19 cellular contexts compared by ENCODE assay signal in genomic region chr11:70697701-70698100, GRCh38.
DNase-seq lines count a peak whose midpoint lies in the region; ATAC-seq and TF ChIP-seq lines count a peak whose summit lies in the region.
"Had no signal": no experiment of that assay in that cellular context is flagged by ENCODE, and none has a peak within 500 bp of the region (broad histone marks: within the 10 kb centered on the region; RNA-seq: fewer than 3 reads in every experiment).

No MANE protein-coding gene starts in this region.

- TF ChIP-seq POLR2A in IMR-90 (IDR thresholded peaks at IDR 0.05; ENCODE audit: low read depth, low read length): no peak

- intact Hi-C loops in IMR-90 (cut with micrococcal nuclease) (no loop called here), lower lobe of right lung (cut with DNase I) (no loop called here), head of caudate nucleus (cut with DNase I) (no loop called here), dorsolateral prefrontal cortex (cut with DNase I) (no loop called here)

- TF ChIP-seq RAD21 in IMR-90 (IDR thresholded peaks at IDR 0.05; ENCODE audit: low read length): no peak

- in situ Hi-C loops in IMR-90 (cut with MboI; ENCODE audit: low sequenced_read_pairs): no loop called here

- H3K9ac ChIP-seq in IMR-90 (ENCODE audit: low read depth, low read length): no peak overlapping the region
- H3K9ac ChIP-seq: BLaER1 had no signal

- no peak overlapping the region for H2BK20ac ChIP-seq in IMR-90 (ENCODE audit: low read depth, low read length)

- no peaks in the 10 kb centered on the region for H3K79me1 ChIP-seq in IMR-90 (ENCODE audit: low read depth in 1 of 2, low read length in 2 of 2)

- no peaks in the 10 kb centered on the region for H3K79me2 ChIP-seq in osteoblast (ENCODE audit: insufficient read depth, low read length)

- DNase-seq in IMR-90 (no peak), lower lobe of right lung (peak; percentile 36), osteoblast (ENCODE audit: insufficient read length, low spot score, missing footprints) (peak; percentile 47), head of caudate nucleus (no peak), dorsolateral prefrontal cortex (no peak)
- no peak for DNase-seq in activated effector memory CD4-positive, alpha-beta T cell treated with Interleukin-2 at 50 U/mL for 16 hours
- DNase-seq: 8988T; ACHN; BE2C; C1 segment of cervical spinal cord; Caco-2; Calu3; CD4-positive, alpha-beta T cell; CD8-positive, alpha-beta T cell; DMS79 treated with DMSO at 0.1 percent for 48 hours; GF-D8 had no signal

- H3K14ac ChIP-seq in IMR-90 (replicated peaks; ENCODE audit: low read depth, low read length): no peak overlapping the region

- no peak overlapping the region for H3K4ac ChIP-seq in IMR-90 (ENCODE audit: low read depth, low read length)

- H3K9me3 ChIP-seq in IMR-90 (ENCODE audit: control insufficient read depth, insufficient read depth, low read length) (no peaks in the 10 kb centered on the region; the same call in 1 of the 2 replicates), lower lobe of right lung (no peaks in the 10 kb centered on the region), osteoblast (ENCODE audit: low read depth, low read length) (no peaks in the 10 kb centered on the region)
- H3K9me3 ChIP-seq: BE2C, Caco-2 had no signal

- 29% methylated on average over 1 of the region's 8 CpGs; no CpG with 5 or more reads in 1 of the 2 experiments for WGBS in IMR-90 (ENCODE audit: extremely low coverage in 2 of 2, insufficient read length in 1 of 2), 2 experiments

- no peak for ATAC-seq in IMR-90 (ENCODE audit: low read depth)
- no peak for ATAC-seq in lower lobe of right lung
- ATAC-seq in GM18867 (IDR thresholded peaks at IDR 0.05; ENCODE audit: unreplicated experiment): no peak
- ATAC-seq: CD8-positive, alpha-beta T cell had no signal

- no peak overlapping the region for H2BK15ac ChIP-seq in IMR-90 (ENCODE audit: low read depth, low read length)

- TF ChIP-seq CTCF in C4-2B (conservative IDR thresholded peaks at IDR 0.05) (no peak), IMR-90 (conservative IDR thresholded peaks at IDR 0.05; ENCODE audit: low read depth, low read length) (no peak), lower lobe of right lung (IDR thresholded peaks at IDR 0.05) (no peak), osteoblast (IDR thresholded peaks at IDR 0.05; ENCODE audit: extremely low read depth, low read depth, low read length) (no peak), dorsolateral prefrontal cortex (IDR thresholded peaks at IDR 0.05 in 54 of 56, conservative IDR thresholded peaks at IDR 0.05 in 2 of 56; ENCODE audit: low read depth in 1 of 56, partially characterized antibody in 56 of 56) (no peak)

- H2AFZ ChIP-seq in IMR-90 (replicated peaks; ENCODE audit: low read length, poor library complexity) (no peak overlapping the region), osteoblast (ENCODE audit: low read length) (no peak overlapping the region)

- no peak overlapping the region for H2BK5ac ChIP-seq in IMR-90 (ENCODE audit: low read depth, low read length, poor library complexity, severe bottlenecking)

- no peaks in the 10 kb centered on the region for H3K9me1 ChIP-seq in IMR-90 (ENCODE audit: insufficient read depth, low read length)

- dilution Hi-C loops in IMR-90 (cut with HindIII; ENCODE audit: low sequenced_read_pairs, unreplicated experiment): no loop called here

- no peak overlapping the region for H2BK120ac ChIP-seq in IMR-90 (ENCODE audit: low read depth, low read length)

- H4K5ac ChIP-seq in IMR-90 (ENCODE audit: low read depth, low read length): no peak overlapping the region

- H4K91ac ChIP-seq in IMR-90 (ENCODE audit: insufficient read depth, low read depth, low read length): no peak overlapping the region

- peak overlapping the region; percentile 55 for H2AK9ac ChIP-seq in IMR-90 (replicated peaks; ENCODE audit: low read depth, low read length, poor library complexity)

- H3K4me3 ChIP-seq in IMR-90 (ENCODE audit: insufficient read depth, low read depth, low read length) (no peak overlapping the region), lower lobe of right lung (no peak overlapping the region), osteoblast (ENCODE audit: insufficient read depth, low read length) (no peak overlapping the region), dorsolateral prefrontal cortex (no peak overlapping the region)
- H3K4me3 ChIP-seq: BLaER1 had no signal

- no peak overlapping the region for H4K8ac ChIP-seq in IMR-90 (ENCODE audit: low read depth in 2 of 2, low read length in 2 of 2)

- POLR2A ChIA-PET in IMR-90 (lab: Charles Lee; ENCODE audit: unreplicated experiment): no interaction called here

- H3K56ac ChIP-seq in IMR-90 (ENCODE audit: extremely low read depth, insufficient read depth, low read length): no peak overlapping the region

- no TSS peak for BruUV-seq in IMR-90 (replicated peaks; lab: Mats Ljungman, UMichigan)

- peak overlapping the region; percentile 85; the same call in 1 of the 2 replicates for H3K27ac ChIP-seq in C4-2B
- no peak overlapping the region for H3K27ac ChIP-seq in IMR-90 (ENCODE audit: insufficient read depth, low read length)
- no peak overlapping the region for H3K27ac ChIP-seq in lower lobe of right lung
- H3K27ac ChIP-seq in osteoblast (ENCODE audit: low read depth, low read length): no peak overlapping the region
- no peak overlapping the region for H3K27ac ChIP-seq in dorsolateral prefrontal cortex
- H3K27ac ChIP-seq: BLaER1 had no signal

- no peak overlapping the region for H2AK5ac ChIP-seq in IMR-90 (ENCODE audit: low read depth, low read length)

- H3K4me1 ChIP-seq in IMR-90 (ENCODE audit: control insufficient read depth, insufficient read depth, low read length) (peaks cover 9% of the 10 kb centered on the region; the same call in 1 of the 2 replicates), lower lobe of right lung (no peaks in the 10 kb centered on the region), osteoblast (ENCODE audit: insufficient read depth, low read length) (no peaks in the 10 kb centered on the region)
- H3K4me1 ChIP-seq: Caco-2 had no signal

- H3K36me3 ChIP-seq in IMR-90 (ENCODE audit: control insufficient read depth, insufficient read depth, low read length) (no peaks in the 10 kb centered on the region), lower lobe of right lung (peaks cover 5% of the 10 kb centered on the region), osteoblast (ENCODE audit: insufficient read depth, low read length) (no peaks in the 10 kb centered on the region)
- H3K36me3 ChIP-seq: BE2C, BLaER1 had no signal

- H3K27me3 ChIP-seq in IMR-90 (ENCODE audit: control insufficient read depth, insufficient read depth, low read length) (no peaks in the 10 kb centered on the region), lower lobe of right lung (ENCODE audit: low read depth) (no peaks in the 10 kb centered on the region), osteoblast (ENCODE audit: insufficient read depth, low read length) (no peaks in the 10 kb centered on the region), dorsolateral prefrontal cortex (no peaks in the 10 kb centered on the region)
- H3K27me3 ChIP-seq: BE2C, BLaER1 had no signal

- CTCF ChIA-PET in IMR-90 (lab: Yijun Ruan, JAX): no interaction called here

- H3K4me2 ChIP-seq in IMR-90 (ENCODE audit: low read depth, low read length) (no peak overlapping the region), osteoblast (ENCODE audit: insufficient read depth, low read length) (no peak overlapping the region)
- H3K4me2 ChIP-seq: BLaER1 had no signal

- no peak overlapping the region for H3K23ac ChIP-seq in IMR-90 (ENCODE audit: low read depth, low read length)

- no peak overlapping the region for H3K18ac ChIP-seq in IMR-90 (ENCODE audit: low read depth, low read length)

- peaks cover 4% of the 10 kb centered on the region for H4K20me1 ChIP-seq in IMR-90 (ENCODE audit: insufficient read depth, low read length)
- no peaks in the 10 kb centered on the region for H4K20me1 ChIP-seq in osteoblast (ENCODE audit: insufficient read depth, low read length)
- H4K20me1 ChIP-seq: BLaER1 had no signal

TF ChIP-seq in IMR-90, 13 proteins besides CTCF, POLR2A, EP300 and RAD21:
- TF ChIP-seq FOS (IDR thresholded peaks at IDR 0.05; ENCODE audit: low read depth, low read length) (no peak), MXI1 (IDR thresholded peaks at IDR 0.05; ENCODE audit: borderline replicate concordance, low read depth, low read length) (no peak), RFX5 (IDR thresholded peaks at IDR 0.05; ENCODE audit: low read depth, low read length) (no peak), ELK1 (IDR thresholded peaks at IDR 0.05; ENCODE audit: borderline replicate concordance, low read depth, low read length) (no peak), USF2 (IDR thresholded peaks at IDR 0.05; ENCODE audit: low read depth, low read length) (no peak), CHD1 (IDR thresholded peaks at IDR 0.05; ENCODE audit: low read depth, low read length) (no peak), NFE2L2 (IDR thresholded peaks at IDR 0.05; ENCODE audit: low read depth, low read length) (no peak), MAFK (IDR thresholded peaks at IDR 0.05; ENCODE audit: low read depth, low read length) (no peak), MAZ (IDR thresholded peaks at IDR 0.05; ENCODE audit: borderline replicate concordance, low read depth, low read length) (no peak)

Comparison
In these comparisons a context has a peak if more than half of its experiments do, and no peak if none do; other contexts are left out.
1. DNase-seq: peak in lower lobe of right lung (single experiment) and osteoblast (single experiment); none in IMR-90 (single experiment), head of caudate nucleus (0 of 42), dorsolateral prefrontal cortex (0 of 10) and activated effector memory CD4-positive, alpha-beta T cell treated with Interleukin-2 at 50 U/mL for 16 hours (single experiment).